Comparison of ENCODE assay signal across 17 cellular contexts in genomic region chr4:96913437-96914075, GRCh38.
DNase-seq lines count a peak whose midpoint lies in the region; ATAC-seq, FAIRE-seq and TF ChIP-seq lines count a peak whose summit lies in the region.
"Had no signal": no experiment of that assay in that cellular context is flagged by ENCODE, and none has a peak within 500 bp of the region (broad histone marks: within the 10 kb centered on the region; RNA-seq: fewer than 3 reads in every experiment).

No MANE protein-coding gene starts in this region.

- H3K9me2 ChIP-seq in PC-3 (replicated peaks; ENCODE audit: low read length), result no peaks in the 10 kb centered on the region

- H3K4me1 ChIP-seq in PC-3 (ENCODE audit: insufficient read depth, low read length), result peaks cover 4% of the 10 kb centered on the region; the same call in 1 of the 2 replicates
- H3K4me1 ChIP-seq: ascending aorta, parathyroid adenoma, Peyer's patch had no signal

- intact Hi-C loops in PC-3 (cut with micrococcal nuclease), result no loop called here

- no peaks in the 10 kb centered on the region for H3K27me3 ChIP-seq in PC-3 (ENCODE audit: low read length)
- H3K27me3 ChIP-seq: ascending aorta, Peyer's patch had no signal

- H4K20me1 ChIP-seq in PC-3 (ENCODE audit: low read length), result no peaks in the 10 kb centered on the region

- no peaks in the 10 kb centered on the region for H3K9me3 ChIP-seq in PC-3 (ENCODE audit: low read length)
- H3K9me3 ChIP-seq: ascending aorta, Peyer's patch had no signal

- FAIRE-seq in H54 (lab: Jason Lieb, UNC), result no peak

- CTCF ChIA-PET in PC-3 (lab: Charles Lee), result interaction anchor here (0.6 kb wide), 1 partner anchor 12 kb away, joined by 4 read pairs; no protein-coding TSS in a partner anchor

- H2AFZ ChIP-seq in PC-3 (ENCODE audit: low read length), result no peak overlapping the region
- H2AFZ ChIP-seq: parathyroid adenoma had no signal

- H3K79me2 ChIP-seq in PC-3 (ENCODE audit: low read length), result no peaks in the 10 kb centered on the region
- H3K79me2 ChIP-seq: parathyroid adenoma had no signal

- no peak for TF ChIP-seq CTCF in PC-3 (conservative IDR thresholded peaks at IDR 0.05; ENCODE audit: low read depth, low read length)

- peak; percentile 85 for ATAC-seq in PC-3
- ATAC-seq in HG03469 (IDR thresholded peaks at IDR 0.05; ENCODE audit: unreplicated experiment), result no peak

- DNase-seq in H54 (ENCODE audit: insufficient read length, low spot score) (peak; percentile 1), PC-3 (peak; percentile 15), cerebellum (ENCODE audit: low spot score) (peak; percentile 40), non-pigmented ciliary epithelial cell (ENCODE audit: low read depth) (peak; percentile 30), GM19238 (ENCODE audit: insufficient read length, low spot score) (no peak), C1 segment of cervical spinal cord (lab: John Stamatoyannopoulos, UW) (no peak)
- no peak for DNase-seq in central memory CD4-positive, alpha-beta T cell
- DNase-seq: activated naive CD4-positive, alpha-beta T cell; H9; left cardiac atrium; NCI-H2081; NCI-H69; Peyer's patch had no signal

- H3K9ac ChIP-seq in PC-3 (ENCODE audit: low read length), result no peak overlapping the region
- H3K9ac ChIP-seq: parathyroid adenoma had no signal

- no peak for TF ChIP-seq POLR2A in H54 (IDR thresholded peaks at IDR 0.05; ENCODE audit: low read depth, low read length)

- no peaks in the 10 kb centered on the region for H3K36me3 ChIP-seq in PC-3 (ENCODE audit: low read depth, low read length)
- H3K36me3 ChIP-seq: ascending aorta, Peyer's patch had no signal

- H3K4me3 ChIP-seq in PC-3 (ENCODE audit: low read length), result no peak overlapping the region
- H3K4me3 ChIP-seq: ascending aorta, Peyer's patch, skin epidermis had no signal

- POLR2A ChIA-PET in PC-3 (lab: Charles Lee; ENCODE audit: unreplicated experiment), result no interaction called here

- no TSS peak for BruUV-seq in PC-3 (replicated peaks; lab: Mats Ljungman, UMichigan)

- no peaks in the 10 kb centered on the region for H3F3A ChIP-seq in PC-3 (ENCODE audit: low read length, unreplicated experiment)

- H3K27ac ChIP-seq in PC-3 (ENCODE audit: low read length), result no peak overlapping the region
- H3K27ac ChIP-seq: ascending aorta, parathyroid adenoma, Peyer's patch, skin epidermis had no signal

- no peak overlapping the region for H3K4me2 ChIP-seq in PC-3 (ENCODE audit: low read length)

Comparison
In these comparisons a context has a peak if more than half of its experiments do, and no peak if none do; other contexts are left out.
1. DNase-seq: peak in H54 (single experiment), PC-3 (single experiment), cerebellum (single experiment) and non-pigmented ciliary epithelial cell (single experiment); none in GM19238 (single experiment), C1 segment of cervical spinal cord (0 of 14) and central memory CD4-positive, alpha-beta T cell (single experiment).